In genomic region chr10:3785251-3785848, GRCh38 we compare ENCODE assay signal across 8 cellular contexts. TPM values are rescaled to one million over a fixed set of nuclear protein-coding genes. Genes with fewer than 3 reads are reported as not detected.
DNase-seq lines count a peak whose midpoint lies in the region; ATAC-seq and TF ChIP-seq lines count a peak whose summit lies in the region.

No MANE protein-coding gene starts in this region.

- peak; percentile 99 for DNase-seq in GM12865 (ENCODE audit: low read depth)
- DNase-seq in NCI-H1105 (lab: John Stamatoyannopoulos, UW), result peak; percentile 86
- DNase-seq in glutamatergic neuron, result peak; percentile 99
- DNase-seq in ovary, result peak; percentile 99 to 100 (median 100)

- peak overlapping the region; percentile 97 for H3K27ac Mint-ChIP-seq in activated naive CD8-positive, alpha-beta T cell
- peak overlapping the region; percentile 94 for H3K27ac Mint-ChIP-seq in glutamatergic neuron (ENCODE audit: unreplicated experiment)

- TF ChIP-seq POLR2A in ovary (IDR thresholded peaks at IDR 0.05), result peak; percentile 99

- H3K36me3 Mint-ChIP-seq in activated naive CD8-positive, alpha-beta T cell, result peaks cover 30% of the 10 kb centered on the region
- peaks cover 17% of the 10 kb centered on the region for H3K36me3 Mint-ChIP-seq in glutamatergic neuron (ENCODE audit: unreplicated experiment)

- H3K27me3 ChIP-seq in ovary, result no peaks in the 10 kb centered on the region
- no peaks in the 10 kb centered on the region for H3K27me3 ChIP-seq in thymus (ENCODE audit: control insufficient read depth, insufficient read depth)

- no peaks in the 10 kb centered on the region for H3K27me3 Mint-ChIP-seq in activated naive CD8-positive, alpha-beta T cell
- peaks cover 31% of the 10 kb centered on the region for H3K27me3 Mint-ChIP-seq in glutamatergic neuron (ENCODE audit: unreplicated experiment)

- TF ChIP-seq EP300 in ovary (IDR thresholded peaks at IDR 0.05), result peak; percentile 79

- ATAC-seq in HG02678 (IDR thresholded peaks at IDR 0.05; ENCODE audit: unreplicated experiment), result peak; percentile 78
- ATAC-seq in SK-N-SH treated with all-trans-retinoic acid at 6 μM for 48 hours, result peak; percentile 61

- H3K36me3 ChIP-seq in ovary (no peaks in the 10 kb centered on the region), thymus (ENCODE audit: control insufficient read depth, insufficient read depth) (peaks cover 25% of the 10 kb centered on the region)

- H3K4me3 Mint-ChIP-seq in activated naive CD8-positive, alpha-beta T cell, result peak overlapping the region; percentile 99
- peak overlapping the region; percentile 76 for H3K4me3 Mint-ChIP-seq in glutamatergic neuron (ENCODE audit: unreplicated experiment)

- WGBS in ovary, 3 donors, result 0% methylated on average over 48 to 76 of the region's 76 CpGs
- WGBS in thymus, result under 1% methylated on average over 76 of the region's 76 CpGs

- peaks cover 14% of the 10 kb centered on the region for H3K4me1 ChIP-seq in ovary (ENCODE audit: insufficient read depth)
- H3K4me1 ChIP-seq in thymus (ENCODE audit: control insufficient read depth, insufficient read depth, low read length), result peaks cover 21% of the 10 kb centered on the region

- H3K27ac ChIP-seq in ovary, result peak overlapping the region; percentile 100
- peak overlapping the region; percentile 99 for H3K27ac ChIP-seq in thymus (ENCODE audit: low read depth)

- intact Hi-C loops in ovary (cut with DNase I), result loop anchor here in 3 of 4 donors (10.0 kb wide), 6 partner anchors 149 to 869 kb away; no protein-coding TSS in a partner anchor

- TF ChIP-seq CTCF in GM12865 (IDR thresholded peaks at IDR 0.05; ENCODE audit: insufficient read depth, low read depth, low read length, missing control alignments) (no peak), glutamatergic neuron (IDR thresholded peaks at IDR 0.05; ENCODE audit: partially characterized antibody, unreplicated experiment) (no peak), ovary (IDR thresholded peaks at IDR 0.05) (no peak)

- H3K9me3 ChIP-seq in ovary (no peaks in the 10 kb centered on the region), thymus (ENCODE audit: control insufficient read depth) (no peaks in the 10 kb centered on the region)

- H3K4me3 ChIP-seq in GM12865 (ENCODE audit: low read depth, low read length), result peak overlapping the region; percentile 86
- H3K4me3 ChIP-seq in ovary, result peak overlapping the region; percentile 93
- H3K4me3 ChIP-seq in thymus (ENCODE audit: low read length), result peak overlapping the region; percentile 100

- peaks cover 40% of the 10 kb centered on the region for H3K4me1 Mint-ChIP-seq in activated naive CD8-positive, alpha-beta T cell (ENCODE audit: low read depth)
- peaks cover 23% of the 10 kb centered on the region for H3K4me1 Mint-ChIP-seq in glutamatergic neuron (ENCODE audit: low read depth, unreplicated experiment)

- H3K9me3 Mint-ChIP-seq in activated naive CD8-positive, alpha-beta T cell (ENCODE audit: low read depth), result peaks cover 7% of the 10 kb centered on the region
- H3K9me3 Mint-ChIP-seq in glutamatergic neuron (ENCODE audit: unreplicated experiment), result peaks cover 36% of the 10 kb centered on the region

TF ChIP-seq in SK-N-SH treated with all-trans-retinoic acid at 6 μM for 48 hours, 23 proteins besides CTCF, POLR2A, EP300 and RAD21:
- TF ChIP-seq SNAI2 (CRISPR knock-in tag; IDR thresholded peaks at IDR 0.05), result 0 out of 2 replicates have a peak, but pooled peaks have one; percentile 8
- no peak for TF ChIP-seq POU6F1 (CRISPR knock-in tag; IDR thresholded peaks at IDR 0.05; ENCODE audit: borderline replicate concordance, low read depth)
- TF ChIP-seq PATZ1 (CRISPR knock-in tag; IDR thresholded peaks at IDR 0.05; ENCODE audit: borderline replicate concordance), result no peak

RNA-seq across cellular contexts. Expression of gene KLF6, which starts 0.3 kb away (rescaled TPM):
- total RNA-seq in glutamatergic neuron (ENCODE audit: unreplicated experiment) (88.6 TPM), ovary (100 to 1,000 TPM in 3 of 7 donors, 10 to 100 TPM in 4; 53.7 to 178 (median 97.3) TPM)
- polyA plus RNA-seq in ovary (10 to 100 TPM; 45.4 to 79.0 TPM), thymus (65.8 TPM)

Comparison
In these comparisons a context has a peak if more than half of its experiments do, and no peak if none do; other contexts are left out.
1. Peak in every context shown above with its lines: DNase-seq, ATAC-seq, H3K4me3 ChIP-seq and H3K27ac ChIP-seq.